ENCODE assay signal across 8 cellular contexts in the genomic region with DNA sequence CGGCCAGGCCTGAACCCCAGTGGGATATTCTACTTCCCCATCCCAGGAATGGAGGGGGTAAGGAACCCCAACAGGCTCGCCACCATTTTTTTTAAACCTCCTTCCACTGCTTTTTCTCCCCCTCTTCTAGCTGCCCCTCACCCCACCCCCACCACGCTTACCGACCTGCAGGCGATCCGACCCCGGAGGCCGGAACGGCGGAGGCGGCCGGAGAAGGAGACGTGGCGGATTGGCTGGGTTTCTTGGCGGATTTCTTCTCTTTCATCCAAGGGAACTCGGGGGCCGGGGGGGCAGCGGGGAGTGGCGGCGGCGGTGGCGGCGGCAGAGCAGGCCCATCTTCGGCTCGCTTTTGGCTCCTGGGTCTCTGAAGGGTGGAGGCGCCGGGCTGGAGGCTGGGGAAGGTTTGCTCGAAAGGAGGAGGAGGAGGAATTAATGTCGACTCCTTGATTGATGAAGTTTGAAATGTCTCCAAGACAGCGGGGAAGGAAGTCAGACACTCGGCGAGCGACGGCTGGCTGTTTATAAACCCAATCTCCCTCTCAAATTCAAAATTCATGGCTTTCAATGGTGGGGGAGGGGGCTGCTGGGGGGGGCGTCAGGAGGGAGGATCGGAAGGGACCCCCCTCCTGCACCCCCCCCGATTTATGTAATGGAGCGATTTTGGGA. TPM values are rescaled to one million over a fixed set of nuclear protein-coding genes. Genes with fewer than 3 reads are reported as not detected.
A peak's percentile ranks its signal among the peaks of the same experiment; 100 is the strongest.
DNase-seq lines count a peak whose midpoint lies in the region; ATAC-seq lines count a peak whose summit lies in the region.

No MANE protein-coding gene starts in this region.

- peak overlapping the region; percentile 64 for H3K4me3 ChIP-seq in urinary bladder (ENCODE audit: low read depth, low read length)

- no peaks in the 10 kb centered on the region for H3K4me1 ChIP-seq in urinary bladder (ENCODE audit: insufficient read depth)

- H3K36me3 Mint-ChIP-seq in activated CD4-positive, alpha-beta T cell treated with anti-CD3 and anti-CD28 coated beads, Interleukin-2, amount 10 ng/mL, durations not matched to agents 24 days and 14 days (ENCODE audit: low read depth): peaks cover 15% of the 10 kb centered on the region
- peaks cover 2 to 4% (median 2%) of the 10 kb centered on the region in 3 donors for H3K36me3 Mint-ChIP-seq in naive thymus-derived CD8-positive, alpha-beta T cell

- no peak for ATAC-seq in activated CD4-positive, CD25-positive, alpha-beta regulatory T cell treated with anti-CD3 and anti-CD28 coated beads, Interleukin-2, amount 50 U/mL, for 24 hours
- ATAC-seq in naive thymus-derived CD8-positive, alpha-beta T cell: peak in 1 of 2 donors; percentile 7
- ATAC-seq in HG02610 (IDR thresholded peaks at IDR 0.05; ENCODE audit: unreplicated experiment): no peak
- ATAC-seq in HG02588 (IDR thresholded peaks at IDR 0.05; ENCODE audit: unreplicated experiment): no peak

- POLR2A ChIA-PET in naive thymus-derived CD8-positive, alpha-beta T cell (lab: Charles Lee): interaction anchor here (0.5 to 2.0 kb wide), 5 partner anchors 10 to 33 kb away, joined by 3 to 5 read pairs (median 4); no protein-coding TSS in a partner anchor

- WGBS in urinary bladder: 9% methylated on average over 38 of the region's 38 CpGs

- H3K27ac Mint-ChIP-seq in activated CD4-positive, alpha-beta T cell treated with anti-CD3 and anti-CD28 coated beads, Interleukin-2, amount 10 ng/mL, durations not matched to agents 24 days and 14 days: peak overlapping the region; percentile 97
- H3K27ac Mint-ChIP-seq in naive thymus-derived CD8-positive, alpha-beta T cell: peak overlapping the region; percentile 86 to 99 (median 94)

- no peaks in the 10 kb centered on the region for H3K9me3 Mint-ChIP-seq in activated CD4-positive, alpha-beta T cell treated with anti-CD3 and anti-CD28 coated beads, Interleukin-2, amount 10 ng/mL, durations not matched to agents 24 days and 14 days
- no peaks in the 10 kb centered on the region for H3K9me3 Mint-ChIP-seq in naive thymus-derived CD8-positive, alpha-beta T cell

- intact Hi-C loops in activated CD4-positive, alpha-beta T cell treated with anti-CD3 and anti-CD28 coated beads, Interleukin-2, amount 10 ng/mL, durations not matched to agents 24 days and 14 days (cut with micrococcal nuclease): loop anchor here (5.0 kb wide), 2 partner anchors 117 to 132 kb away; no protein-coding TSS in a partner anchor

- peak overlapping the region; percentile 49 for H3K27ac ChIP-seq in epithelial cell of prostate
- H3K27ac ChIP-seq in urinary bladder (ENCODE audit: low read depth): peak overlapping the region; percentile 27

- peak overlapping the region; percentile 95 for H3K4me3 Mint-ChIP-seq in activated CD4-positive, alpha-beta T cell treated with anti-CD3 and anti-CD28 coated beads, Interleukin-2, amount 10 ng/mL, durations not matched to agents 24 days and 14 days
- H3K4me3 Mint-ChIP-seq in naive thymus-derived CD8-positive, alpha-beta T cell: peak overlapping the region; percentile 82 to 99 (median 94)

- H3K36me3 ChIP-seq in urinary bladder (ENCODE audit: insufficient read depth): no peaks in the 10 kb centered on the region

- H3K4me1 Mint-ChIP-seq in activated CD4-positive, alpha-beta T cell treated with anti-CD3 and anti-CD28 coated beads, Interleukin-2, amount 10 ng/mL, durations not matched to agents 24 days and 14 days: peaks cover 53% of the 10 kb centered on the region
- peaks cover 20 to 66% (median 50%) of the 10 kb centered on the region in 4 donors for H3K4me1 Mint-ChIP-seq in naive thymus-derived CD8-positive, alpha-beta T cell

- DNase-seq in activated CD4-positive, CD25-positive, alpha-beta regulatory T cell treated with anti-CD3 and anti-CD28 coated beads, Interleukin-2, amount 50 U/mL, for 72 hours: peak; percentile 50
- peak; percentile 85 for DNase-seq in activated CD4-positive, alpha-beta T cell treated with anti-CD3 and anti-CD28 coated beads, Interleukin-2, amount 10 ng/mL, durations not matched to agents 24 days and 14 days
- DNase-seq in epithelial cell of prostate (ENCODE audit: low read depth, low spot score): no peak
- DNase-seq in naive thymus-derived CD8-positive, alpha-beta T cell: peak in 6 of 10 donors; percentile 20 to 46 (median 36)

- H3K27me3 Mint-ChIP-seq in activated CD4-positive, alpha-beta T cell treated with anti-CD3 and anti-CD28 coated beads, Interleukin-2, amount 10 ng/mL, durations not matched to agents 24 days and 14 days: peaks cover 2% of the 10 kb centered on the region
- peaks cover 6 to 41% (median 12%) of the 10 kb centered on the region in 5 donors for H3K27me3 Mint-ChIP-seq in naive thymus-derived CD8-positive, alpha-beta T cell

RNA-seq across cellular contexts. Expression of gene HOXB2, which starts 0.4 kb away (rescaled TPM):
- 26.0 and 28.1 TPM in 2 replicates for total RNA-seq in activated CD4-positive, alpha-beta T cell treated with anti-CD3 and anti-CD28 coated beads, Interleukin-2, amount 10 ng/mL, durations not matched to agents 24 days and 14 days
- 10 to 100 TPM; 31.9 to 32.4 TPM for total RNA-seq in naive thymus-derived CD8-positive, alpha-beta T cell
- 10 to 100 TPM in 1 of 3 donors, 1 to 10 TPM in 2; 7.6 to 16.4 (median 8.2) TPM for polyA plus RNA-seq in naive thymus-derived CD8-positive, alpha-beta T cell
- total RNA-seq in urinary bladder: 3.1 TPM
- polyA plus RNA-seq in urinary bladder: 18.6 TPM

RNA-seq across cellular contexts. Expression of gene HOXB1, which starts 13.7 kb away (rescaled TPM):
- total RNA-seq in activated CD4-positive, alpha-beta T cell treated with anti-CD3 and anti-CD28 coated beads, Interleukin-2, amount 10 ng/mL, durations not matched to agents 24 days and 14 days: not detected in 2 replicates
- total RNA-seq in naive thymus-derived CD8-positive, alpha-beta T cell: not detected
- polyA plus RNA-seq in naive thymus-derived CD8-positive, alpha-beta T cell: not detected
- not detected for total RNA-seq in urinary bladder
- polyA plus RNA-seq in urinary bladder: not detected

RNA-seq across cellular contexts. Expression of gene HOXB4, which starts 33.7 kb away (rescaled TPM):
- total RNA-seq in activated CD4-positive, alpha-beta T cell treated with anti-CD3 and anti-CD28 coated beads, Interleukin-2, amount 10 ng/mL, durations not matched to agents 24 days and 14 days: 3.1 and 3.6 TPM in 2 replicates
- 1 to 10 TPM; 1.8 to 2.3 TPM for total RNA-seq in naive thymus-derived CD8-positive, alpha-beta T cell
- under 1 TPM in 2 of 3 donors, not detected in 1; 0.06 TPM for polyA plus RNA-seq in naive thymus-derived CD8-positive, alpha-beta T cell
- total RNA-seq in urinary bladder: 2.0 TPM
- 2.1 TPM for polyA plus RNA-seq in urinary bladder

RNA-seq across cellular contexts. Expression of gene HOXB3, which starts 45.6 kb away (rescaled TPM):
- total RNA-seq in activated CD4-positive, alpha-beta T cell treated with anti-CD3 and anti-CD28 coated beads, Interleukin-2, amount 10 ng/mL, durations not matched to agents 24 days and 14 days: 3.6 and 3.7 TPM in 2 replicates
- total RNA-seq in naive thymus-derived CD8-positive, alpha-beta T cell: 1 to 10 TPM; 7.2 to 8.1 TPM
- under 1 TPM in 1 of 3 donors, not detected in 2; 0.19 TPM for polyA plus RNA-seq in naive thymus-derived CD8-positive, alpha-beta T cell
- 10.8 TPM for total RNA-seq in urinary bladder
- 6.1 TPM for polyA plus RNA-seq in urinary bladder

RNA-seq across cellular contexts. Expression of gene HOXB5, which starts 49.1 kb away (rescaled TPM):
- total RNA-seq in activated CD4-positive, alpha-beta T cell treated with anti-CD3 and anti-CD28 coated beads, Interleukin-2, amount 10 ng/mL, durations not matched to agents 24 days and 14 days: not detected in 2 replicates
- total RNA-seq in naive thymus-derived CD8-positive, alpha-beta T cell: not detected
- polyA plus RNA-seq in naive thymus-derived CD8-positive, alpha-beta T cell: not detected
- total RNA-seq in urinary bladder: 0.16 TPM
- 1.2 TPM for polyA plus RNA-seq in urinary bladder
